14 cellular contexts compared by ENCODE assay signal in the genomic region with DNA sequence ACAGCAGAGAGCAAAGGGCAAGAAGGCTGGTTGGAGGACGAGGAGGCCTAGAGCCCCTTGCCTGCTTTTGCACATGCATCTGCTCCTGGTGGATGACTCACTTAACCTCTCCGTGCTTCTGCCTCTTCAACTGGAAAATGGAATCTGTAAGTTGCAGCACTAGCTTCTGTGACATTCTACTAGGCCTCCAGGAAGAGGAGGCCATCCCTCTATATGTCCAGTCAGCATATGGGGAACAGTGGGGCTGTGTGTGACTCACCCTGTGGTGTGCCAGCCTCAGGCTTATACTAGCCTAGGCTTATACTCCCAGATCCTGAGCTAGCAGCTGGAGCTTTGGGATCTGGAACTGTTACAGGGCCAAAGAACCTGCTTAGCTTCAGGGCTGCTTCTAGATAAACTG. TPM values are rescaled to one million over a fixed set of nuclear protein-coding genes. Genes with fewer than 3 reads are reported as not detected.
DNase-seq lines count a peak whose midpoint lies in the region; ATAC-seq and TF ChIP-seq lines count a peak whose summit lies in the region.
"Had no signal": no experiment of that assay in that cellular context is flagged by ENCODE, and none has a peak within 500 bp of the region (broad histone marks: within the 10 kb centered on the region; RNA-seq: fewer than 3 reads in every experiment).

No MANE protein-coding gene starts in this region.

- TF ChIP-seq CTCF in HFF-Myc (IDR thresholded peaks at IDR 0.05; ENCODE audit: low read depth, low read length, missing control alignments) (no peak), RWPE1 (conservative IDR thresholded peaks at IDR 0.05; ENCODE audit: low read depth) (no peak)

- no peak overlapping the region for H3K4me3 ChIP-seq in HFF-Myc (replicated peaks; ENCODE audit: low read depth, low read length)
- H3K4me3 ChIP-seq: thyroid gland had no signal

- H3K27ac ChIP-seq in RWPE1, result peak overlapping the region; percentile 84
- H3K27ac ChIP-seq: thyroid gland had no signal

- ATAC-seq in esophagus mucosa (peak; percentile 91), HG03469 (IDR thresholded peaks at IDR 0.05; ENCODE audit: unreplicated experiment) (no peak)
- ATAC-seq: activated naive CD8-positive, alpha-beta T cell treated with anti-CD3 and anti-CD28 coated beads, Interleukin-2, amount 50 U/mL, for 24 hours had no signal

- POLR2A ChIA-PET in RWPE1 (lab: Yijun Ruan, JAX; ENCODE audit: low non-redundant PET), result no interaction called here

- peak; percentile 68 for DNase-seq in HFF-Myc (ENCODE audit: extremely low read depth, low read depth)
- DNase-seq in RWPE1 (ENCODE audit: low spot score), result peak; percentile 62
- peak; percentile 79 for DNase-seq in renal cortical epithelial cell (ENCODE audit: low read depth)
- no peak for DNase-seq in 8988T
- no peak for DNase-seq in RPMI8226
- DNase-seq: activated CD8-positive, alpha-beta memory T cell treated with anti-CD3 and anti-CD28 coated beads, Interleukin-2, amount 50 U/mL, for 48 hours; activated naive CD8-positive, alpha-beta T cell treated with anti-CD3 and anti-CD28 coated beads, Interleukin-2, amount 50 U/mL, for 24 hours; occipital lobe; SIG-M5; stimulated activated CD4-positive, alpha-beta T cell treated with anti-CD3 and anti-CD28 coated beads, Interleukin-12 subunit alpha, Interleukin-12 subunit beta, amount 100 ng/mL, for 4 hours; thyroid gland had no signal

- CTCF ChIA-PET in RWPE1 (lab: Yijun Ruan, JAX), result no interaction called here

RNA-seq across cellular contexts. Expression of a gene that starts 36.0 kb away (rescaled TPM):
- not detected for total RNA-seq in esophagus mucosa
- 0.15 TPM in 1 of 2 replicates, not detected in the other for total RNA-seq in renal cortical epithelial cell
- total RNA-seq: dermis microvascular lymphatic vessel endothelial cell had no signal

Comparison
In these comparisons a context has a peak if more than half of its experiments do, and no peak if none do; other contexts are left out.
1. DNase-seq: peak in HFF-Myc (single experiment), RWPE1 (single experiment) and renal cortical epithelial cell (single experiment); none in 8988T (single experiment) and RPMI8226 (single experiment).